In the genomic region with DNA sequence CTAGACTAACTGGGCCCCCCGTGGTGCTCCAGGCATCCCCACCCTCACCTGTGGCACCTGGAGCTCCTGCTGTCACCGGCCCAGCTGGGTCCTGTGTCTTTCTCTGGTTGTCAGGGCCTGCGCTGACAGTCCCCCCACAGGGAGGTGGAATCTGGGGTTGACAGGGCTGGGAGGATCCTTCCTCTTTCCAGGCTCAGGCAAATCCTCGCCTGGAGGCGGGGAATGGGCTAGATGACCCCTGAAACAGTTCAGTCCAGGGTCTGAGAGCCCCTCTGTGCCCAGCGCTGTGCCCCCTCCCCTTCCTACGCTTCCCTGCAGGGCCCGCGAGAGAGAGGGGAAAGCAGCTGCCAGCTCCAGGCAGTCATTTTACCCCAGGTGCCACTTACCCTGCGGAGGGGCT, we compare ENCODE assay signal across 17 cellular contexts. TPM values are rescaled to one million over a fixed set of nuclear protein-coding genes. Genes with fewer than 3 reads are reported as not detected.
DNase-seq lines count a peak whose midpoint lies in the region; FAIRE-seq and TF ChIP-seq lines count a peak whose summit lies in the region.
"Had no signal": no experiment of that assay in that cellular context is flagged by ENCODE, and none has a peak within 500 bp of the region (broad histone marks: within the 10 kb centered on the region; RNA-seq: fewer than 3 reads in every experiment).

No MANE protein-coding gene starts in this region.

- H2AFZ ChIP-seq in H1 (ENCODE audit: low read length): no peak overlapping the region

- no peak overlapping the region for H2BK5ac ChIP-seq in H1 (ENCODE audit: low read depth, low read length)

- no peaks in the 10 kb centered on the region for H4K20me1 ChIP-seq in H1 (replicated peaks in 1 of 2; ENCODE audit: control insufficient read depth in 1 of 2, insufficient read depth in 2 of 2, low read length in 2 of 2)

- H3K4me3 ChIP-seq in H1 (ENCODE audit: extremely low read depth in 1 of 4, insufficient read depth in 2 of 4, low read depth in 3 of 4, low read length in 4 of 4): no peak overlapping the region

- H3K4me1 Mint-ChIP-seq in Calu3 (ENCODE audit: low read depth, unreplicated experiment): no peaks in the 10 kb centered on the region

- no peak overlapping the region for H2BK12ac ChIP-seq in H1 (ENCODE audit: low read depth, low read length)

- no peak overlapping the region for H3K56ac ChIP-seq in H1 (replicated peaks; ENCODE audit: insufficient read length, low read depth, low read length)

- H3K4me1 ChIP-seq in H1 (replicated peaks in 1 of 4; ENCODE audit: control insufficient read depth in 3 of 4, insufficient read depth in 4 of 4, low read length in 3 of 4): peaks cover 0 to 3% (median under 1%) of the 10 kb centered on the region in 4 experiments; a peak in 1 of 7 replicates

- H3K27ac ChIP-seq in H1 (ENCODE audit: low read depth, low read length): no peak overlapping the region
- H3K27ac ChIP-seq: HL-60 had no signal

- POLR2A ChIA-PET in H1 (lab: Charles Lee; ENCODE audit: partially characterized antibody): no interaction called here

- no peak overlapping the region for H3K4me2 ChIP-seq in H1 (ENCODE audit: insufficient read depth in 1 of 2, low read depth in 2 of 2, low read length in 2 of 2)

- no peaks in the 10 kb centered on the region; a peak in 1 of 4 replicates for H3K9me3 ChIP-seq in H1 (ENCODE audit: insufficient read depth in 2 of 2, low read depth in 1 of 2, low read length in 1 of 2)

- no peaks in the 10 kb centered on the region for H3K79me2 ChIP-seq in H1 (ENCODE audit: control insufficient read depth in 1 of 2, insufficient read depth in 2 of 2, low read length in 2 of 2)

- H3K27me3 ChIP-seq in H1 (replicated peaks in 1 of 4; ENCODE audit: control insufficient read depth in 3 of 4, extremely low read depth in 1 of 4, insufficient read depth in 3 of 4, low read length in 3 of 4): no peaks in the 10 kb centered on the region

- H3K27me3 Mint-ChIP-seq in Calu3 (ENCODE audit: unreplicated experiment): peaks cover 22% of the 10 kb centered on the region

- H3K79me1 ChIP-seq in H1 (ENCODE audit: low read depth, low read length): no peaks in the 10 kb centered on the region

- no peak overlapping the region for H2BK20ac ChIP-seq in H1 (ENCODE audit: low read length)

- no peak overlapping the region for H2BK15ac ChIP-seq in H1 (ENCODE audit: low read length)

- 89% methylated on average over 9 of the region's 10 CpGs; no CpG with 5 or more reads in 1 of the 2 experiments for WGBS in H1 (ENCODE audit: extremely low coverage in 1 of 2, insufficient coverage in 1 of 2, insufficient read length in 1 of 2, insufficient replicate concordance in 2 of 2, low coverage in 1 of 2, low lambda C conversion rate in 2 of 2, missing lambda C conversion rate in 1 of 2), 2 experiments

- no peak overlapping the region for H3K18ac ChIP-seq in H1 (ENCODE audit: extremely low read depth, low read length)

- BruUV-seq in Calu3 (replicated peaks; lab: Mats Ljungman, UMichigan): no TSS peak

- DNase-seq in COLO668 (lab: John Stamatoyannopoulos, UW; ENCODE audit: unreplicated experiment) (peak; percentile 4), NCI-H1105 treated with DMSO at 0.1 percent for 48 hours (lab: John Stamatoyannopoulos, UW) (peak; percentile 72), NCI-H2171 treated with DMSO at 0.1 percent for 48 hours (lab: John Stamatoyannopoulos, UW) (peak; percentile 93), H1 (ENCODE audit: low read depth in 1 of 2, low spot score in 2 of 2) (no peak), globus pallidus (ENCODE audit: low spot score) (no peak), Calu3 (no peak), GM19238 (ENCODE audit: insufficient read length, low spot score) (no peak), OCI-M1 (lab: John Stamatoyannopoulos, UW) (no peak)
- DNase-seq: C1 segment of cervical spinal cord, GF-D8, H7, NCI-H1436, NCI-H524 treated with DMSO at 0.1 percent for 48 hours, SHP77 treated with DMSO at 0.1 percent for 48 hours had no signal

- TF ChIP-seq CTCF in H1 (IDR thresholded peaks at IDR 0.05; ENCODE audit: control extremely low read depth in 1 of 3, insufficient read depth in 1 of 3, low read depth in 1 of 3, low read length in 3 of 3) (no peak), Calu3 (IDR thresholded peaks at IDR 0.05; ENCODE audit: unreplicated experiment) (no peak)

- peak overlapping the region; percentile 18; the same call in 1 of the 2 replicates for H4K8ac ChIP-seq in H1 (ENCODE audit: extremely low read depth, insufficient read depth, low read length)

- TF ChIP-seq RAD21 in H1 (IDR thresholded peaks at IDR 0.05 in 1 of 2, conservative IDR thresholded peaks at IDR 0.05 in 1 of 2; ENCODE audit: low read depth in 2 of 2, low read length in 2 of 2): no peak

- no peak overlapping the region for H3K23ac ChIP-seq in H1 (ENCODE audit: insufficient read length)

- no peak overlapping the region for H2BK120ac ChIP-seq in H1 (replicated peaks; ENCODE audit: low read depth, low read length)

- no peak overlapping the region for H3K4me3 Mint-ChIP-seq in Calu3 (ENCODE audit: low read depth, unreplicated experiment)

- intact Hi-C loops in Calu3 (cut with micrococcal nuclease; ENCODE audit: unreplicated experiment): no loop called here

- no peak overlapping the region for H3K4ac ChIP-seq in H1 (replicated peaks; ENCODE audit: insufficient read length, low read depth, low read length)

- no peak overlapping the region for H3K14ac ChIP-seq in H1 (ENCODE audit: insufficient read length)

- CTCF ChIA-PET in H1 (lab: Charles Lee; ENCODE audit: partially characterized antibody) (interaction anchor here (0.9 to 3.4 kb wide), 16 partner anchors 10 to 356 kb away, joined by 3 to 46 read pairs (median 7); no protein-coding TSS in a partner anchor), Calu3 (lab: Charles Lee) (interaction anchor here (1.8 to 2.3 kb wide), 2 partner anchors 9 to 289 kb away, joined by 5 to 12 read pairs; no protein-coding TSS in a partner anchor)

- H3K9ac ChIP-seq in H1 (replicated peaks in 1 of 4; ENCODE audit: extremely low read depth in 1 of 4, low read depth in 3 of 4, low read length in 3 of 4): no peak overlapping the region; a peak in 1 of 7 replicates

- no peaks in the 10 kb centered on the region for H3K36me3 ChIP-seq in H1 (ENCODE audit: control insufficient read depth in 2 of 4, insufficient read depth in 4 of 4, low read length in 3 of 4)

- no peaks in the 10 kb centered on the region for H3K9me3 Mint-ChIP-seq in Calu3 (ENCODE audit: low read depth, unreplicated experiment)

- H2AK5ac ChIP-seq in H1 (ENCODE audit: low read depth, low read length): no peak overlapping the region

- no peak for TF ChIP-seq EP300 in H1 (IDR thresholded peaks at IDR 0.05; ENCODE audit: borderline replicate concordance in 1 of 2, low read depth in 2 of 2, low read length in 2 of 2)

- TF ChIP-seq POLR2A in H1 (IDR thresholded peaks at IDR 0.05; ENCODE audit: control extremely low read depth in 1 of 2, low read depth in 2 of 2, low read length in 2 of 2): no peak

- H3K36me3 Mint-ChIP-seq in Calu3 (ENCODE audit: insufficient read depth, unreplicated experiment): no peaks in the 10 kb centered on the region

- H3K23me2 ChIP-seq in H1 (ENCODE audit: low read depth, low read length): no peaks in the 10 kb centered on the region

- no peak overlapping the region for H4K91ac ChIP-seq in H1 (replicated peaks; ENCODE audit: insufficient read length, low read length)

- no peak for FAIRE-seq in H1 (lab: Jason Lieb, UNC)
- FAIRE-seq: GM12891 had no signal

- H3K27ac Mint-ChIP-seq in Calu3 (ENCODE audit: unreplicated experiment): no peak overlapping the region

- H4K5ac ChIP-seq in H1 (ENCODE audit: insufficient read length, low read depth, low read length): no peak overlapping the region

TF ChIP-seq in H1, 55 proteins besides CTCF, POLR2A, EP300 and RAD21:
- TF ChIP-seq TAF1 (IDR thresholded peaks at IDR 0.05; ENCODE audit: low read depth, low read length): no peak
- TF ChIP-seq, protein P1, sequence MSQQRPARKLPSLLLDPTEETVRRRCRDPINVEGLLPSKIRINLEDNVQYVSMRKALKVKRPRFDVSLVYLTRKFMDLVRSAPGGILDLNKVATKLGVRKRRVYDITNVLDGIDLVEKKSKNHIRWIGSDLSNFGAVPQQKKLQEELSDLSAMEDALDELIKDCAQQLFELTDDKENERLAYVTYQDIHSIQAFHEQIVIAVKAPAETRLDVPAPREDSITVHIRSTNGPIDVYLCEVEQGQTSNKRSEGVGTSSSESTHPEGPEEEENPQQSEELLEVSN (IDR thresholded peaks at IDR 0.05): no peak
- no peak for TF ChIP-seq TAF7 (optimal IDR thresholded peaks at IDR 0.05; ENCODE audit: borderline replicate concordance, low read depth, low read length)
- TF ChIP-seq, protein P2, sequence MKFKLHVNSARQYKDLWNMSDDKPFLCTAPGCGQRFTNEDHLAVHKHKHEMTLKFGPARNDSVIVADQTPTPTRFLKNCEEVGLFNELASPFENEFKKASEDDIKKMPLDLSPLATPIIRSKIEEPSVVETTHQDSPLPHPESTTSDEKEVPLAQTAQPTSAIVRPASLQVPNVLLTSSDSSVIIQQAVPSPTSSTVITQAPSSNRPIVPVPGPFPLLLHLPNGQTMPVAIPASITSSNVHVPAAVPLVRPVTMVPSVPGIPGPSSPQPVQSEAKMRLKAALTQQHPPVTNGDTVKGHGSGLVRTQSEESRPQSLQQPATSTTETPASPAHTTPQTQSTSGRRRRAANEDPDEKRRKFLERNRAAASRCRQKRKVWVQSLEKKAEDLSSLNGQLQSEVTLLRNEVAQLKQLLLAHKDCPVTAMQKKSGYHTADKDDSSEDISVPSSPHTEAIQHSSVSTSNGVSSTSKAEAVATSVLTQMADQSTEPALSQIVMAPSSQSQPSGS (IDR thresholded peaks at IDR 0.05; ENCODE audit: low read length): no peak
- TF ChIP-seq RBBP5 (IDR thresholded peaks at IDR 0.05; ENCODE audit: borderline replicate concordance, low read depth, low read length): no peak
- no peak for TF ChIP-seq CBX8 (IDR thresholded peaks at IDR 0.05; ENCODE audit: borderline replicate concordance, low read depth, low read length)
- TF ChIP-seq POLR2AphosphoS5 (IDR thresholded peaks at IDR 0.05; ENCODE audit: low read depth, low read length): no peak
- no peak for TF ChIP-seq CHD1 (IDR thresholded peaks at IDR 0.05; ENCODE audit: low read depth, low read length)

RNA-seq across cellular contexts. Expression of a gene that starts 50.1 kb away (rescaled TPM):
- 12.2 and 13.7 TPM in 2 replicates for total RNA-seq in H1 (2021; fragmentation: NEBNext Ultra II Directional; extraction: Animal tissue kit (Norgen Biotek cat#: 25700))
- 4.1 and 4.2 TPM in 2 replicates for polyA plus RNA-seq in H1 (2011; rRNA removed)
- polyA plus RNA-seq in H1 (2011; cell fraction: cytosol; rRNA removed): 5.8 TPM
- 15.6 TPM for polyA plus RNA-seq in H1 (2011; cell fraction: nucleus; rRNA removed)
- 5.2 to 8.0 TPM (median 5.7 TPM) in 4 replicates for polyA plus RNA-seq in H1 (2012, experiment 1 of 2)
- 0.46 TPM for polyA plus RNA-seq in H1 (2012, experiment 2 of 2)
- polyA plus RNA-seq in H1 (2013, experiment 1 of 2): 4.7 TPM
- 4.2 TPM for polyA plus RNA-seq in H1 (2013, experiment 2 of 2)
- 17.6 and 18.9 TPM in 2 replicates for polyA minus RNA-seq in H1 (2011; rRNA and poly(A)+ RNA removed)
- polyA minus RNA-seq in H1 (2011; cell fraction: cytosol; rRNA and poly(A)+ RNA removed): 10.4 TPM
- polyA minus RNA-seq in H1 (2011; cell fraction: nucleus; rRNA and poly(A)+ RNA removed): 25.9 TPM
- 0.27 and 0.35 TPM in 2 replicates for total RNA-seq in Calu3 (2022)
- total RNA-seq: A673 had no signal

Comparison
In these comparisons a context has a peak if more than half of its experiments do, and no peak if none do; other contexts are left out.
1. DNase-seq: peak in COLO668 (single experiment), NCI-H1105 treated with DMSO at 0.1 percent for 48 hours (single experiment) and NCI-H2171 treated with DMSO at 0.1 percent for 48 hours (single experiment); none in H1 (0 of 2), globus pallidus (single experiment), Calu3 (single experiment), GM19238 (single experiment) and OCI-M1 (single experiment).